15 cellular contexts compared by ENCODE assay signal in genomic region chr4:37434469-37434868, GRCh38.
DNase-seq lines count a peak whose midpoint lies in the region; ATAC-seq and TF ChIP-seq lines count a peak whose summit lies in the region.
"Had no signal": no experiment of that assay in that cellular context is flagged by ENCODE, and none has a peak within 500 bp of the region (broad histone marks: within the 10 kb centered on the region; RNA-seq: fewer than 3 reads in every experiment).

No MANE protein-coding gene starts in this region.

- H3K79me2 ChIP-seq in osteoblast (ENCODE audit: insufficient read depth, low read length) = no peaks in the 10 kb centered on the region

- no peak overlapping the region for H3K4me2 ChIP-seq in osteoblast (ENCODE audit: insufficient read depth, low read length)

- no peak for ATAC-seq in Right ventricle myocardium inferior
- ATAC-seq: gastrocnemius medialis had no signal

- no peaks in the 10 kb centered on the region for H3K36me3 ChIP-seq in osteoblast (ENCODE audit: insufficient read depth, low read length)
- no peaks in the 10 kb centered on the region for H3K36me3 ChIP-seq in MG63
- H3K36me3 ChIP-seq: gastrocnemius medialis had no signal

- no peak overlapping the region for H3K27ac ChIP-seq in osteoblast (ENCODE audit: low read depth, low read length)
- H3K27ac ChIP-seq: coronary artery, gastrocnemius medialis, skin epidermis had no signal

- H2AFZ ChIP-seq in osteoblast (ENCODE audit: low read length) = no peak overlapping the region

- H4K20me1 ChIP-seq in osteoblast (ENCODE audit: insufficient read depth, low read length) = no peaks in the 10 kb centered on the region

- H3K4me1 ChIP-seq in osteoblast (ENCODE audit: insufficient read depth, low read length) = no peaks in the 10 kb centered on the region
- H3K4me1 ChIP-seq: gastrocnemius medialis had no signal

- H3K9me3 ChIP-seq in osteoblast (ENCODE audit: low read depth, low read length) = no peaks in the 10 kb centered on the region
- H3K9me3 ChIP-seq in MG63 = no peaks in the 10 kb centered on the region
- H3K9me3 ChIP-seq: gastrocnemius medialis had no signal

- TF ChIP-seq CTCF in choroid plexus epithelial cell (conservative IDR thresholded peaks at IDR 0.05; ENCODE audit: low read depth, low read length) = peak; percentile 16
- peak; percentile 18 for TF ChIP-seq CTCF in osteoblast (IDR thresholded peaks at IDR 0.05; ENCODE audit: extremely low read depth, low read depth, low read length)

- peak; percentile 6 for DNase-seq in DMS 273 (lab: John Stamatoyannopoulos, UW; ENCODE audit: unreplicated experiment)
- DNase-seq in DMS 273 treated with DMSO at 0.1 percent for 48 hours (lab: John Stamatoyannopoulos, UW) = no peak
- peak; percentile 9 for DNase-seq in NCI-H69 (lab: John Stamatoyannopoulos, UW)
- peak; percentile 28 for DNase-seq in choroid plexus epithelial cell (ENCODE audit: low read depth)
- no peak for DNase-seq in osteoblast (ENCODE audit: insufficient read length, low spot score, missing footprints)
- no peak for DNase-seq in NCI-H748 (lab: John Stamatoyannopoulos, UW; ENCODE audit: unreplicated experiment)
- DNase-seq in MG63 = no peak
- DNase-seq in Right ventricle myocardium inferior (ENCODE audit: missing footprints) = no peak
- DNase-seq: 8988T; activated CD4-positive, alpha-beta T cell treated with anti-CD3 and anti-CD28 coated beads, Interleukin-2, amount 10 ng/mL, durations not matched to agents 7 days and 5 days; gastrocnemius medialis; kidney glomerular epithelial cell; NCI-H1436 had no signal

- intact Hi-C loops in Right ventricle myocardium inferior (cut with DNase I) = no loop called here

- H3K4me3 ChIP-seq in choroid plexus epithelial cell (ENCODE audit: low read depth, low read length) (no peak overlapping the region), osteoblast (ENCODE audit: insufficient read depth, low read length) (no peak overlapping the region), MG63 (no peak overlapping the region)
- H3K4me3 ChIP-seq: coronary artery, gastrocnemius medialis, skin epidermis had no signal

- H3K27me3 ChIP-seq in osteoblast (ENCODE audit: insufficient read depth, low read length) (no peaks in the 10 kb centered on the region), MG63 (no peaks in the 10 kb centered on the region)
- H3K27me3 ChIP-seq: gastrocnemius medialis had no signal

Comparison
In these comparisons a context has a peak if more than half of its experiments do, and no peak if none do; other contexts are left out.
1. DNase-seq: peak in DMS 273 (single experiment), NCI-H69 (single experiment) and choroid plexus epithelial cell (single experiment); none in DMS 273 treated with DMSO at 0.1 percent for 48 hours (single experiment), osteoblast (single experiment), NCI-H748 (single experiment), MG63 (single experiment) and Right ventricle myocardium inferior (single experiment).